23 cellular contexts compared by ENCODE assay signal in genomic region chr11:61080986-61081590, GRCh38. TPM values are rescaled to one million over a fixed set of nuclear protein-coding genes. Genes with fewer than 3 reads are reported as not detected.
DNase-seq lines count a peak whose midpoint lies in the region; ATAC-seq, FAIRE-seq and TF ChIP-seq lines count a peak whose summit lies in the region.
"Had no signal": no experiment of that assay in that cellular context is flagged by ENCODE, and none has a peak within 500 bp of the region (broad histone marks: within the 10 kb centered on the region; RNA-seq: fewer than 3 reads in every experiment).

No MANE protein-coding gene starts in this region.

- no peak for FAIRE-seq in K562 (lab: Jason Lieb, UNC)
- FAIRE-seq: frontal cortex, GM18507, GM19239, HTR-8/SVneo had no signal

- H3K9ac ChIP-seq in K562 (ENCODE audit: insufficient read depth in 1 of 2, low read depth in 2 of 2, low read length in 2 of 2), result no peak overlapping the region
- no peak overlapping the region for H3K9ac ChIP-seq in smooth muscle cell (ENCODE audit: low read depth)

- H3K9me1 ChIP-seq in K562 (ENCODE audit: control insufficient read depth, insufficient read depth, low read length), result no peaks in the 10 kb centered on the region

- H4K20me1 ChIP-seq in K562 (replicated peaks; ENCODE audit: control insufficient read depth, insufficient read depth, low read length) (no peaks in the 10 kb centered on the region), smooth muscle cell (ENCODE audit: low read depth) (no peaks in the 10 kb centered on the region)

- H3K9me3 ChIP-seq in K562 (replicated peaks; ENCODE audit: control insufficient read depth, insufficient read depth, low read depth, low read length), result no peaks in the 10 kb centered on the region
- H3K9me3 ChIP-seq in smooth muscle cell (replicated peaks; ENCODE audit: low read depth), result no peaks in the 10 kb centered on the region
- H3K9me3 ChIP-seq: Caco-2, MG63, tibial nerve had no signal

- peak; percentile 63 for ATAC-seq in K562
- no peak for ATAC-seq in stimulated activated naive B cell treated with anti-CD40 and anti-IgM and Interleukin-4, amounts not matched to agents 10 μg/mL and 1 μg/mL and 100 μg/mL, for 72 hours (replicated peaks)

- H3K4me3 ChIP-seq in K562, result no peak overlapping the region
- no peak overlapping the region for H3K4me3 ChIP-seq in smooth muscle cell
- H3K4me3 ChIP-seq: MG63, tibial nerve had no signal

- H3K36me3 ChIP-seq in K562 (ENCODE audit: control insufficient read depth, insufficient read depth, low read length) (no peaks in the 10 kb centered on the region), smooth muscle cell (ENCODE audit: low read depth) (no peaks in the 10 kb centered on the region)
- H3K36me3 ChIP-seq: MG63, tibial nerve had no signal

- H3K4me3 Mint-ChIP-seq in T-helper 2 cell treated with Interferon-gamma antibody and Interleukin-4, amounts not matched to agents 5 μg/mL and 100 μg/mL, for 36 hours, result peak overlapping the region; percentile 90
- H3K4me3 Mint-ChIP-seq in stimulated activated naive B cell treated with anti-CD40 and anti-IgM and Interleukin-4, amounts not matched to agents 10 μg/mL and 1 μg/mL and 100 μg/mL, for 72 hours, result no peak overlapping the region
- H3K4me3 Mint-ChIP-seq: nephron progenitor cell had no signal

- CTCF ChIA-PET in K562 (lab: Yijun Ruan, JAX; ENCODE audit: low intra/inter-chr PET ratio), result no interaction called here

- intact Hi-C loops in K562 (cut with micrococcal nuclease), result no loop called here

- H3K27ac ChIP-seq in K562 (ENCODE audit: extremely low read depth, low read depth, low read length) (no peak overlapping the region), smooth muscle cell (ENCODE audit: low read depth) (no peak overlapping the region)
- H3K27ac ChIP-seq: tibial nerve had no signal

- TF ChIP-seq CTCF in K562 (IDR thresholded peaks at IDR 0.05 in 2 of 3, conservative IDR thresholded peaks at IDR 0.05 in 1 of 3; ENCODE audit: insufficient read depth in 2 of 3, low read depth in 1 of 3, low read length in 3 of 3) (peak in 2 of 3 experiments; percentile 16 to 44; a peak in 2 of 6 replicates), GM13977 (IDR thresholded peaks at IDR 0.05; ENCODE audit: extremely low read depth, insufficient read depth, missing control alignments) (no peak), smooth muscle cell (IDR thresholded peaks at IDR 0.05; ENCODE audit: borderline replicate concordance, insufficient read depth, poor library complexity, severe bottlenecking) (no peak)

- peak overlapping the region; percentile 100 for H3K27ac Mint-ChIP-seq in T-helper 2 cell treated with Interferon-gamma antibody and Interleukin-4, amounts not matched to agents 5 μg/mL and 100 μg/mL, for 36 hours
- H3K27ac Mint-ChIP-seq in stimulated activated naive B cell treated with anti-CD40 and anti-IgM and Interleukin-4, amounts not matched to agents 10 μg/mL and 1 μg/mL and 100 μg/mL, for 72 hours, result no peak overlapping the region
- H3K27ac Mint-ChIP-seq: nephron progenitor cell had no signal

- H3K27me3 Mint-ChIP-seq in T-helper 2 cell treated with Interferon-gamma antibody and Interleukin-4, amounts not matched to agents 5 μg/mL and 100 μg/mL, for 36 hours (ENCODE audit: low read depth), result no peaks in the 10 kb centered on the region
- no peaks in the 10 kb centered on the region for H3K27me3 Mint-ChIP-seq in stimulated activated naive B cell treated with anti-CD40 and anti-IgM and Interleukin-4, amounts not matched to agents 10 μg/mL and 1 μg/mL and 100 μg/mL, for 72 hours

- no peak for TF ChIP-seq POLR2A in K562 (conservative IDR thresholded peaks at IDR 0.05)

- no peak for TF ChIP-seq EP300 in K562 (IDR thresholded peaks at IDR 0.05; ENCODE audit: low read length)

- peaks cover 11% of the 10 kb centered on the region for H3K36me3 Mint-ChIP-seq in T-helper 2 cell treated with Interferon-gamma antibody and Interleukin-4, amounts not matched to agents 5 μg/mL and 100 μg/mL, for 36 hours (ENCODE audit: low read depth)
- peaks cover 21 to 41% of the 10 kb centered on the region in 2 donors for H3K36me3 Mint-ChIP-seq in stimulated activated naive B cell treated with anti-CD40 and anti-IgM and Interleukin-4, amounts not matched to agents 10 μg/mL and 1 μg/mL and 100 μg/mL, for 72 hours

- POLR2A ChIA-PET in K562 (lab: Yijun Ruan, JAX), result interaction anchor here (0.7 to 1.0 kb wide), 3 partner anchors 19 to 88 kb away, joined by 4 to 5 read pairs (median 4); no protein-coding TSS in a partner anchor

- H3K9me3 Mint-ChIP-seq in T-helper 2 cell treated with Interferon-gamma antibody and Interleukin-4, amounts not matched to agents 5 μg/mL and 100 μg/mL, for 36 hours, result peaks cover 4% of the 10 kb centered on the region
- H3K9me3 Mint-ChIP-seq in stimulated activated naive B cell treated with anti-CD40 and anti-IgM and Interleukin-4, amounts not matched to agents 10 μg/mL and 1 μg/mL and 100 μg/mL, for 72 hours, result peaks cover 0 to 1% of the 10 kb centered on the region in 2 donors

- WGBS in K562 (ENCODE audit: insufficient coverage, low coverage, missing lambda C conversion rate), result 3% methylated on average over 11 of the region's 11 CpGs
- 89% methylated on average over 11 of the region's 11 CpGs for WGBS in smooth muscle cell (ENCODE audit: low lambda C conversion rate)

- peaks cover 72% of the 10 kb centered on the region for H3K4me1 Mint-ChIP-seq in T-helper 2 cell treated with Interferon-gamma antibody and Interleukin-4, amounts not matched to agents 5 μg/mL and 100 μg/mL, for 36 hours (ENCODE audit: low read depth)
- H3K4me1 Mint-ChIP-seq in stimulated activated naive B cell treated with anti-CD40 and anti-IgM and Interleukin-4, amounts not matched to agents 10 μg/mL and 1 μg/mL and 100 μg/mL, for 72 hours, result peaks cover 22 to 49% of the 10 kb centered on the region in 2 donors

- no peaks in the 10 kb centered on the region for H3F3A ChIP-seq in smooth muscle cell (ENCODE audit: low read depth)

- H3K4me1 ChIP-seq in K562 (replicated peaks in 1 of 2; ENCODE audit: control insufficient read depth in 2 of 2, insufficient read depth in 2 of 2, low read length in 2 of 2) (peaks cover 0 to 4% of the 10 kb centered on the region in 2 experiments; a peak in 2 of 5 replicates), smooth muscle cell (ENCODE audit: low read depth) (no peaks in the 10 kb centered on the region)
- H3K4me1 ChIP-seq: Caco-2, tibial nerve had no signal

- in situ Hi-C loops in K562 (cut with MboI), result no loop called here
- in situ Hi-C loops in GM13977 (cut with MboI; ENCODE audit: low pct_unique_long_range_greater_than_20kb, low sequenced_read_pairs, unreplicated experiment), result no loop called here

- peak; percentile 69 for DNase-seq in activated effector memory CD4-positive, alpha-beta T cell treated with anti-CD3 and anti-CD28 coated beads, Interleukin-2, amount 50 U/mL, for 16 hours
- no peak for DNase-seq in activated effector memory CD4-positive, alpha-beta T cell treated with Interleukin-2 at 50 U/mL for 16 hours
- no peak for DNase-seq in T-helper 2 cell treated with Interferon-gamma antibody and Interleukin-4, amounts not matched to agents 5 μg/mL and 100 μg/mL, for 36 hours (ENCODE audit: low spot score)
- DNase-seq in K562 (ENCODE audit: extremely low read depth in 1 of 4, low spot score in 3 of 4), result peak in 1 of 4 experiments; percentile 7
- peak; percentile 46 for DNase-seq in stimulated activated CD8-positive, alpha-beta memory T cell treated with anti-CD3 and anti-CD28 coated beads, Interleukin-4, amount 100 ng/mL, for 48 hours
- no peak for DNase-seq in GM13977 (ENCODE audit: low spot score)
- DNase-seq in smooth muscle cell (lab: John Stamatoyannopoulos, UW; ENCODE audit: unreplicated experiment), result no peak
- no peak for DNase-seq in stimulated activated naive B cell treated with anti-CD40 and anti-IgM and Interleukin-4, amounts not matched to agents 10 μg/mL and 1 μg/mL and 100 μg/mL, for 72 hours
- DNase-seq: activated CD4-positive, CD25-positive, alpha-beta regulatory T cell; Caco-2; MG63; NCI-H1930; NCI-H69; nephron progenitor cell; RPMI8226; stimulated activated CD4-positive, alpha-beta T cell treated with anti-CD3 and anti-CD28 coated beads, Interleukin-1b, Interleukin-23, amount 100 ng/mL, for 48 hours; SW 1271 had no signal

- no peak overlapping the region for H3K4me2 ChIP-seq in K562 (ENCODE audit: insufficient read depth, low read length)
- no peak overlapping the region for H3K4me2 ChIP-seq in smooth muscle cell

- H2AFZ ChIP-seq in K562 (ENCODE audit: low read depth, low read length) (no peak overlapping the region), smooth muscle cell (ENCODE audit: low read depth) (no peak overlapping the region)

- peak; percentile 22 to 41; a peak in 3 of 4 replicates for TF ChIP-seq RAD21 in K562 (CRISPR knock-in tag; conservative IDR thresholded peaks at IDR 0.05 in 1 of 2, IDR thresholded peaks at IDR 0.05 in 1 of 2)

- BruUV-seq in K562 (replicated peaks; lab: Mats Ljungman, UMichigan), result no TSS peak

- H3K27me3 ChIP-seq in K562 (ENCODE audit: control insufficient read depth in 2 of 2, insufficient read depth in 2 of 2, low read length in 2 of 2) (peaks cover 18 to 56% of the 10 kb centered on the region in 2 experiments), smooth muscle cell (ENCODE audit: low read depth) (no peaks in the 10 kb centered on the region)
- H3K27me3 ChIP-seq: MG63, tibial nerve had no signal

- no peaks in the 10 kb centered on the region for H3K79me2 ChIP-seq in K562 (ENCODE audit: control insufficient read depth, insufficient read depth, low read length)
- no peaks in the 10 kb centered on the region for H3K79me2 ChIP-seq in smooth muscle cell (ENCODE audit: low read depth)

RNA-seq across cellular contexts. Expression of gene CD5, which starts 21.2 kb away (rescaled TPM):
- not detected in 2 replicates for total RNA-seq in K562 (2011; cell fraction: chromatin; rRNA removed; ENCODE audit: low replicate concordance)
- total RNA-seq in K562 (2011; cell fraction: nucleolus; rRNA removed), result not detected in 2 replicates
- total RNA-seq in K562 (2011; cell fraction: nucleoplasm; rRNA removed), result not detected in 2 replicates
- not detected in 2 replicates for total RNA-seq in K562 (2014; rRNA removed)
- not detected in 2 replicates for total RNA-seq in K562 (2014; rRNA removed; fragmentation: Illumina TruSeq; extraction: Trizol)
- not detected in 2 replicates for total RNA-seq in K562 (2015; rRNA removed; fragmentation: Illumina TruSeq; extraction: Trizol)
- 0.35 and 0.40 TPM in 2 replicates for total RNA-seq in K562 (2021)
- polyA plus RNA-seq in K562 (2011; rRNA removed), result not detected in 2 replicates
- polyA plus RNA-seq in K562 (2011; cell fraction: cytosol; rRNA removed), result not detected in 2 replicates
- polyA plus RNA-seq in K562 (2011; cell fraction: nucleus; rRNA removed), result not detected in 2 replicates
- polyA plus RNA-seq in K562 (2012), result 0.05 and 0.08 TPM in 2 replicates
- not detected in 2 replicates for polyA plus RNA-seq in K562 (2014; fragmentation: Illumina TruSeq; extraction: Trizol)
- not detected for polyA plus RNA-seq in K562 (2014; fragmentation: Nextera tagmentation; extraction: Ambion mirVana)
- not detected in 2 replicates for polyA plus RNA-seq in K562 (2014; rRNA removed)
- not detected in 2 replicates for polyA minus RNA-seq in K562 (2011; rRNA and poly(A)+ RNA removed)
- not detected in 2 replicates for polyA minus RNA-seq in K562 (2011; cell fraction: cytosol; rRNA and poly(A)+ RNA removed)
- polyA minus RNA-seq in K562 (2011; cell fraction: nucleus; rRNA and poly(A)+ RNA removed), result not detected in 2 replicates
- not detected in 2 replicates for total RNA-seq in smooth muscle cell
- 0.10 and 0.72 TPM in 2 replicates for polyA plus RNA-seq in smooth muscle cell
- total RNA-seq: Caco-2, frontal cortex had no signal
- polyA plus RNA-seq: AG04450 had no signal

Comparison
In these comparisons a context has a peak if more than half of its experiments do, and no peak if none do; other contexts are left out.
1. DNase-seq: peak in activated effector memory CD4-positive, alpha-beta T cell treated with anti-CD3 and anti-CD28 coated beads, Interleukin-2, amount 50 U/mL, for 16 hours (single experiment) and stimulated activated CD8-positive, alpha-beta memory T cell treated with anti-CD3 and anti-CD28 coated beads, Interleukin-4, amount 100 ng/mL, for 48 hours (single experiment); none in activated effector memory CD4-positive, alpha-beta T cell treated with Interleukin-2 at 50 U/mL for 16 hours (single experiment), T-helper 2 cell treated with Interferon-gamma antibody and Interleukin-4, amounts not matched to agents 5 μg/mL and 100 μg/mL, for 36 hours (single experiment), GM13977 (single experiment), smooth muscle cell (single experiment) and stimulated activated naive B cell treated with anti-CD40 and anti-IgM and Interleukin-4, amounts not matched to agents 10 μg/mL and 1 μg/mL and 100 μg/mL, for 72 hours (single experiment).
2. CTCF ChIP-seq: peak in K562 (2 of 3); none in GM13977 (single experiment) and smooth muscle cell (single experiment).